1 cellular context compared by ENCODE assay signal in genomic region chr5:34608368-34608767, GRCh38.
TF ChIP-seq lines count a peak whose summit lies in the region.

No MANE protein-coding gene starts in this region.

TF ChIP-seq in HCT116, 20 proteins besides CTCF, POLR2A, EP300 and RAD21 (continued from another document):
- TF ChIP-seq YY1 (IDR thresholded peaks at IDR 0.05; ENCODE audit: extremely low read depth, insufficient replicate concordance, low read depth, low read length) (no peak), ATF3 (IDR thresholded peaks at IDR 0.05) (no peak), SRF (IDR thresholded peaks at IDR 0.05; ENCODE audit: low read depth) (no peak), ZFX (IDR thresholded peaks at IDR 0.05) (no peak), ZBTB33 (IDR thresholded peaks at IDR 0.05; ENCODE audit: extremely low read depth, insufficient replicate concordance, low read length) (no peak)
TF ChIP-seq in HCT116: peak in this region for 0.
